Comparison of ENCODE assay signal across 21 cellular contexts in genomic region chr20:17566345-17566744, GRCh38. TPM values are rescaled to one million over a fixed set of nuclear protein-coding genes. Genes with fewer than 3 reads are reported as not detected.
A peak's percentile ranks its signal among the peaks of the same experiment; 100 is the strongest.
DNase-seq lines count a peak whose midpoint lies in the region; ATAC-seq, FAIRE-seq and TF ChIP-seq lines count a peak whose summit lies in the region.
"Had no signal": no experiment of that assay in that cellular context is flagged by ENCODE, and none has a peak within 500 bp of the region (broad histone marks: within the 10 kb centered on the region; RNA-seq: fewer than 3 reads in every experiment).

No MANE protein-coding gene starts in this region.

- no peak overlapping the region for H4K91ac ChIP-seq in mesenchymal stem cell (ENCODE audit: low read length)

- H2BK15ac ChIP-seq in mesenchymal stem cell (ENCODE audit: low read depth, poor library complexity, severe bottlenecking) = peak overlapping the region; percentile 26

- 88% methylated on average over 3 of the region's 3 CpGs for WGBS in A549 (ENCODE audit: missing lambda C conversion rate)
- WGBS in mesenchymal stem cell = 100% methylated on average over 2 of the region's 3 CpGs
- WGBS in thyroid gland, 2 donors = 86 to 94% methylated on average over 3 of the region's 3 CpGs

- H3K14ac ChIP-seq in mesenchymal stem cell (ENCODE audit: low read length in 2 of 2) = no peak overlapping the region

- H3K23ac ChIP-seq in mesenchymal stem cell (ENCODE audit: low read length in 2 of 2) = no peak overlapping the region

- POLR2A ChIA-PET in A549 (lab: Yijun Ruan, JAX) = no interaction called here

- H3K27ac ChIP-seq in A549 (peak overlapping the region; percentile 17 to 96; a peak in 4 of 6 replicates), mesenchymal stem cell (ENCODE audit: low read length, poor library complexity, severe bottlenecking) (no peak overlapping the region), thoracic aorta (peak overlapping the region; percentile 94 to 98), thyroid gland (no peak overlapping the region)
- H3K27ac ChIP-seq: GM23248, HL-60 had no signal

- H3K18ac ChIP-seq in mesenchymal stem cell (ENCODE audit: low read depth in 1 of 2, low read length in 2 of 2) = no peak overlapping the region

- CTCF ChIA-PET in A549 (lab: Yijun Ruan, JAX) = interaction anchor here (0.7 to 1.6 kb wide), 3 partner anchors 9 to 26 kb away, joined by 3 read pairs; no protein-coding TSS in a partner anchor

- H3K4me2 ChIP-seq in A549 = no peak overlapping the region
- no peak overlapping the region for H3K4me2 ChIP-seq in mesenchymal stem cell (ENCODE audit: low read length, poor library complexity, severe bottlenecking)
- H3K4me2 ChIP-seq: PC-9 had no signal

- H3K4me3 ChIP-seq in A549 (no peak overlapping the region), mesenchymal stem cell (ENCODE audit: insufficient read depth in 1 of 2, low read depth in 1 of 2, low read length in 2 of 2) (no peak overlapping the region), thoracic aorta (no peak overlapping the region), thyroid gland (replicated peaks in 1 of 3) (no peak overlapping the region)
- H3K4me3 ChIP-seq: GM23248, PC-9 had no signal

- H3K4me1 ChIP-seq in A549 (peaks cover 43% of the 10 kb centered on the region), mesenchymal stem cell (ENCODE audit: control insufficient read depth, insufficient read depth, low read depth, low read length) (peaks cover 7% of the 10 kb centered on the region), thoracic aorta (ENCODE audit: control insufficient read depth in 1 of 2, low read depth in 2 of 2) (peaks cover 25 to 70% of the 10 kb centered on the region in 2 donors), thyroid gland (peaks cover 13 to 26% of the 10 kb centered on the region in 2 donors)

- DNase-seq in A549 (ENCODE audit: low read depth in 1 of 2, low spot score in 1 of 2) (no peak), T-helper 17 cell (no peak), mesenchymal stem cell (no peak), thoracic aorta (ENCODE audit: low spot score) (no peak), thyroid gland (no peak)
- DNase-seq in effector memory CD8-positive, alpha-beta T cell = no peak
- no peak for DNase-seq in stimulated activated naive CD4-positive, alpha-beta T cell (lab: John Stamatoyannopoulos, UW)
- DNase-seq: CD4-positive, CD25-positive, alpha-beta regulatory T cell; DND-41; GM23248; KBM-7; NCI-H1092 treated with DMSO at 0.1 percent for 48 hours; NCI-H187; NCI-H2171; NCI-H446 treated with DMSO at 0.1 percent for 48 hours; NCI-H748 treated with DMSO at 0.1 percent for 48 hours; PC-9; SHP77 had no signal

- ATAC-seq in A549 = no peak
- no peak for ATAC-seq in T-helper 17 cell
- ATAC-seq in thoracic aorta (ENCODE audit: insufficient number of reproducible peaks, low FRiP score, low read depth) = no peak
- ATAC-seq in effector memory CD8-positive, alpha-beta T cell (replicated peaks) = no peak
- ATAC-seq in HG03045 (IDR thresholded peaks at IDR 0.05; ENCODE audit: unreplicated experiment) = no peak
- ATAC-seq: HCT116 had no signal

- peaks cover 4% of the 10 kb centered on the region; the same call in 1 of the 3 replicates for H3K9me3 ChIP-seq in A549
- H3K9me3 ChIP-seq in T-helper 17 cell (ENCODE audit: control insufficient read depth, low read length, poor library complexity, severe bottlenecking) = no peaks in the 10 kb centered on the region
- H3K9me3 ChIP-seq in mesenchymal stem cell (ENCODE audit: control insufficient read depth, low read length) = no peaks in the 10 kb centered on the region
- H3K9me3 ChIP-seq in thoracic aorta = no peaks in the 10 kb centered on the region
- H3K9me3 ChIP-seq in thyroid gland = no peaks in the 10 kb centered on the region

- no peak for TF ChIP-seq EP300 in A549 (IDR thresholded peaks at IDR 0.05)

- no peak overlapping the region for H2BK5ac ChIP-seq in mesenchymal stem cell (ENCODE audit: low read depth, low read length, poor library complexity, severe bottlenecking)

- H2BK12ac ChIP-seq in mesenchymal stem cell (ENCODE audit: low read length in 2 of 2) = no peak overlapping the region

- H2AFZ ChIP-seq in mesenchymal stem cell (ENCODE audit: low read depth, low read length) = no peak overlapping the region
- H2AFZ ChIP-seq: GM23248, PC-9 had no signal

- no peak for FAIRE-seq in A549 (lab: Jason Lieb, UNC)

- H3K27me3 ChIP-seq in mesenchymal stem cell (ENCODE audit: control insufficient read depth in 1 of 2, insufficient read depth in 1 of 2, low read length in 2 of 2) = no peaks in the 10 kb centered on the region
- H3K27me3 ChIP-seq in thoracic aorta (replicated peaks; ENCODE audit: insufficient read depth) = no peaks in the 10 kb centered on the region
- H3K27me3 ChIP-seq in thyroid gland = no peaks in the 10 kb centered on the region

- no peak for TF ChIP-seq RAD21 in A549 (conservative IDR thresholded peaks at IDR 0.05 in 1 of 2, IDR thresholded peaks at IDR 0.05 in 1 of 2)

- H2BK120ac ChIP-seq in mesenchymal stem cell (ENCODE audit: low read depth, low read length) = no peak overlapping the region

- H4K8ac ChIP-seq in mesenchymal stem cell (ENCODE audit: low read length) = no peak overlapping the region

- intact Hi-C loops in thyroid gland (cut with DNase I) = no loop called here

- no peak overlapping the region for H2AK5ac ChIP-seq in mesenchymal stem cell (ENCODE audit: low read length, severe bottlenecking)

- H3K9ac ChIP-seq in mesenchymal stem cell (ENCODE audit: low read length) = no peak overlapping the region
- H3K9ac ChIP-seq: GM23248 had no signal

- TF ChIP-seq CTCF in A549 (IDR thresholded peaks at IDR 0.05) (no peak), thoracic aorta (IDR thresholded peaks at IDR 0.05) (no peak), thyroid gland (IDR thresholded peaks at IDR 0.05) (no peak)

- H3K36me3 ChIP-seq in mesenchymal stem cell (ENCODE audit: control insufficient read depth in 1 of 2, insufficient read depth in 2 of 2, low read depth in 1 of 2, low read length in 2 of 2) = no peaks in the 10 kb centered on the region
- H3K36me3 ChIP-seq in thoracic aorta = no peaks in the 10 kb centered on the region
- no peaks in the 10 kb centered on the region for H3K36me3 ChIP-seq in thyroid gland

- peaks cover 3% of the 10 kb centered on the region for H3K79me1 ChIP-seq in mesenchymal stem cell (replicated peaks; ENCODE audit: low read length, poor library complexity, severe bottlenecking)

- no peaks in the 10 kb centered on the region for H3K27me3 Mint-ChIP-seq in T-helper 17 cell
- H3K27me3 Mint-ChIP-seq in effector memory CD8-positive, alpha-beta T cell = no peaks in the 10 kb centered on the region

- H3K4me1 Mint-ChIP-seq in T-helper 17 cell = peaks cover 11% of the 10 kb centered on the region
- peaks cover 8 to 12% of the 10 kb centered on the region in 2 donors for H3K4me1 Mint-ChIP-seq in effector memory CD8-positive, alpha-beta T cell (ENCODE audit: low read depth in 2 of 2)

- no peak for TF ChIP-seq POLR2A in A549 (IDR thresholded peaks at IDR 0.05; ENCODE audit: low read length)
- no peak for TF ChIP-seq POLR2A in thyroid gland (IDR thresholded peaks at IDR 0.05)

- H3K9me3 Mint-ChIP-seq in effector memory CD8-positive, alpha-beta T cell = no peaks in the 10 kb centered on the region
- H3K9me3 Mint-ChIP-seq: CD4-positive, CD25-positive, alpha-beta regulatory T cell had no signal

- no peak overlapping the region for H3K4ac ChIP-seq in mesenchymal stem cell (ENCODE audit: low read depth in 1 of 2, low read length in 2 of 2)

- H3K4me3 Mint-ChIP-seq in T-helper 17 cell = no peak overlapping the region
- H3K4me3 Mint-ChIP-seq in effector memory CD8-positive, alpha-beta T cell = no peak overlapping the region

- peak overlapping the region; percentile 2 for H3K27ac Mint-ChIP-seq in T-helper 17 cell
- H3K27ac Mint-ChIP-seq in effector memory CD8-positive, alpha-beta T cell = no peak overlapping the region
- H3K27ac Mint-ChIP-seq: CD4-positive, CD25-positive, alpha-beta regulatory T cell had no signal

- H3K36me3 Mint-ChIP-seq in T-helper 17 cell (ENCODE audit: low read depth) = peaks cover 2% of the 10 kb centered on the region
- peaks cover 12% of the 10 kb centered on the region for H3K36me3 Mint-ChIP-seq in effector memory CD8-positive, alpha-beta T cell (ENCODE audit: insufficient read depth)
- H3K36me3 Mint-ChIP-seq: CD4-positive, CD25-positive, alpha-beta regulatory T cell had no signal

TF ChIP-seq in A549, 52 proteins besides CTCF, POLR2A, EP300 and RAD21 (continues in another document):
- TF ChIP-seq TP53 (CRISPR knock-in tag; IDR thresholded peaks at IDR 0.05) = no peak
- TF ChIP-seq CBX2 (IDR thresholded peaks at IDR 0.05; ENCODE audit: borderline replicate concordance, low read depth) = no peak
- no peak for TF ChIP-seq EHF (CRISPR knock-in tag; IDR thresholded peaks at IDR 0.05)
- no peak for TF ChIP-seq CHD2 (IDR thresholded peaks at IDR 0.05; ENCODE audit: low read length, partially characterized antibody)
- no peak for TF ChIP-seq ESRRA (IDR thresholded peaks at IDR 0.05; ENCODE audit: borderline replicate concordance, low read length)
- no peak for TF ChIP-seq BHLHE40 (IDR thresholded peaks at IDR 0.05; ENCODE audit: low read depth, low read length)
- TF ChIP-seq SREBF2 (IDR thresholded peaks at IDR 0.05) = no peak

RNA-seq across cellular contexts. Expression of gene DSTN, which starts 3.5 kb away (rescaled TPM):
- polyA plus RNA-seq in A549 (2011; rRNA removed) (425 and 544 TPM in 2 replicates), A549 (2017; fragmentation: RNase III; extraction: RNeasy Plus Mini Kit Qiagen cat#74134 plus additional on column Dnase treatment) (1,014 to 1,239 TPM (median 1,131 TPM) in 3 replicates)
- 291 and 367 TPM in 2 replicates for polyA plus RNA-seq in A549 (2012; cell fraction: cytosol; rRNA removed)
- polyA plus RNA-seq in A549 (2012; cell fraction: nucleus; rRNA removed) = 69.9 and 92.9 TPM in 2 replicates
- 40.0 and 44.5 TPM in 2 replicates for polyA minus RNA-seq in A549 (2011; rRNA and poly(A)+ RNA removed)
- total RNA-seq in T-helper 17 cell (10 to 100 TPM; 41.4 to 46.5 TPM), thoracic aorta (1,000 to 10,000 TPM; 1,342 to 1,977 TPM), thyroid gland (100 to 1,000 TPM; 504 to 681 (median 560) TPM)
- polyA plus RNA-seq in mesenchymal stem cell (2013, experiment 1 of 2) = 931 TPM
- 914 TPM for polyA plus RNA-seq in mesenchymal stem cell (2013, experiment 2 of 2)

RNA-seq across cellular contexts. Expression of gene BFSP1, which starts 35.2 kb away (rescaled TPM):
- 6.1 and 7.2 TPM in 2 replicates for polyA plus RNA-seq in A549 (2011; rRNA removed)
- 2.7 and 2.9 TPM in 2 replicates for polyA plus RNA-seq in A549 (2012; cell fraction: cytosol; rRNA removed)
- polyA plus RNA-seq in A549 (2012; cell fraction: nucleus; rRNA removed) = 2.1 and 2.6 TPM in 2 replicates
- 5.8 to 8.6 TPM (median 8.3 TPM) in 3 replicates for polyA plus RNA-seq in A549 (2017; fragmentation: RNase III; extraction: RNeasy Plus Mini Kit Qiagen cat#74134 plus additional on column Dnase treatment)
- polyA minus RNA-seq in A549 (2011; rRNA and poly(A)+ RNA removed) = 3.6 and 3.7 TPM in 2 replicates
- total RNA-seq in T-helper 17 cell = 1 to 10 TPM in 1 of 2 donors, under 1 TPM in 1; 0.21 to 1.0 TPM
- polyA plus RNA-seq in mesenchymal stem cell (2013, experiment 1 of 2) = 6.3 TPM
- polyA plus RNA-seq in mesenchymal stem cell (2013, experiment 2 of 2) = 6.0 TPM
- 1 to 10 TPM; 2.4 to 3.0 TPM for total RNA-seq in thoracic aorta
- total RNA-seq in thyroid gland = 1 to 10 TPM; 2.7 to 8.7 (median 4.2) TPM

Comparison
In these comparisons a context has a peak if more than half of its experiments do, and no peak if none do; other contexts are left out.
1. H3K27ac ChIP-seq: peak in A549 (2 of 2) and thoracic aorta (2 of 2); none in mesenchymal stem cell (single experiment) and thyroid gland (0 of 3).
2. RNA of gene DSTN, which starts 3.5 kb away (total RNA-seq): 1,342 to 1,977 TPM in thoracic aorta and 504 to 681 TPM in thyroid gland; 41.4 to 46.5 TPM in T-helper 17 cell; every median in the first group is over 10 times any median in the second.